ENCODE assay signal across 8 cellular contexts in the genomic region with DNA sequence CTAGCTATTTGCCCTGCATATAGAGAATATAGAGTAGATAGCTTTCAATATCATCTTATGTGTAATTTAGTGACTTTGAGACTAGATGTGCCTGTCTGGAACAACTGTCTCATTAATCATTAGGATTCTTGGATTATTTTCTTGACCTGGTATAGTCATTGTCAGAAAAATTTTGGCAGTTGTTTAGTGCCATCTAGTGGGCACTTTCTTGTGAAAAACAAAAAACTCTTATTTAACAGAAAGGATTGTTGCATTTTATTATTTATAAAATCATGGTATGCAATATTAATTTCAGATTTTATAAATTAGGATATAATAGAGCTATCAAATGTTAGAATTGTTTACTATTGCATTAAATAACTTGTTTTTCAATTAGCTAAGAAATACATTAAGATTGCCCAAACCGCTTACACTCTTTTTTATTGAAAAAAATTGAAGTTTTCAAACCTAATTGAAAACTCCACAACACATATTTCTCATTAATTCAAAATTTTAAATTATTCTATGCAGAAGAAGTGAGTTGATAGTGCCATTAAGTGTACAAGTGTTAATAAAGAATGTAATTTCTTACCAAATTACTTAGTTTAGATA.
DNase-seq lines count a peak whose midpoint lies in the region; FAIRE-seq and TF ChIP-seq lines count a peak whose summit lies in the region.

No MANE protein-coding gene starts in this region.

- DNase-seq in AML-193 (lab: John Stamatoyannopoulos, UW) (peak; percentile 46 to 51), GM19239 (ENCODE audit: insufficient read length, low spot score) (peak; percentile 9), esophagus squamous epithelium (lab: John Stamatoyannopoulos, UW) (no peak), putamen (ENCODE audit: low spot score) (peak; percentile 9), GF-D8 (lab: John Stamatoyannopoulos, UW) (no peak)
- no peak for DNase-seq in activated CD4-positive, alpha-beta T cell treated with anti-CD3 and anti-CD28 coated beads, Interleukin-2, amount 50 U/mL, for 1 hour
- DNase-seq in effector memory CD4-positive, alpha-beta T cell = no peak

- intact Hi-C loops in esophagus squamous epithelium (cut with DNase I) = no loop called here

- WGBS in esophagus squamous epithelium, 2 donors = 91 to 95% methylated on average over 1 of the region's 1 CpG

- H3K4me1 ChIP-seq in OCI-LY3 (ENCODE audit: low read length) (no peaks in the 10 kb centered on the region), esophagus squamous epithelium (no peaks in the 10 kb centered on the region)
- no peaks in the 10 kb centered on the region for H3K4me1 ChIP-seq in effector memory CD4-positive, alpha-beta T cell (ENCODE audit: control insufficient read depth, insufficient read depth, low read length, poor library complexity, severe bottlenecking)

- H3K79me2 ChIP-seq in OCI-LY3 (ENCODE audit: low read length) = no peaks in the 10 kb centered on the region

- H4K20me1 ChIP-seq in OCI-LY3 (ENCODE audit: insufficient read depth, low read length) = no peaks in the 10 kb centered on the region

- no peak overlapping the region for H3K4me2 ChIP-seq in OCI-LY3 (ENCODE audit: low read length)

- no peak overlapping the region for H2AFZ ChIP-seq in OCI-LY3 (ENCODE audit: low read depth, low read length)

- no peak for TF ChIP-seq POLR2A in esophagus squamous epithelium (IDR thresholded peaks at IDR 0.05)

- TF ChIP-seq CTCF in OCI-LY3 (IDR thresholded peaks at IDR 0.05; ENCODE audit: low read depth, low read length) (peak; percentile 93), esophagus squamous epithelium (IDR thresholded peaks at IDR 0.05) (peak; percentile 24 to 68 (median 45))

- H3K36me3 ChIP-seq in OCI-LY3 (replicated peaks; ENCODE audit: low read depth, low read length) (no peaks in the 10 kb centered on the region), esophagus squamous epithelium (no peaks in the 10 kb centered on the region)
- no peaks in the 10 kb centered on the region for H3K36me3 ChIP-seq in effector memory CD4-positive, alpha-beta T cell (ENCODE audit: control insufficient read depth, insufficient read depth, low read length)

- no peak overlapping the region for H3K9ac ChIP-seq in OCI-LY3 (ENCODE audit: low read length)

- no peak for FAIRE-seq in GM19239 (lab: Jason Lieb, UNC)

- no peaks in the 10 kb centered on the region for H3K27me3 ChIP-seq in OCI-LY3 (ENCODE audit: low read depth, low read length)
- no peaks in the 10 kb centered on the region for H3K27me3 ChIP-seq in esophagus squamous epithelium
- H3K27me3 ChIP-seq in effector memory CD4-positive, alpha-beta T cell (replicated peaks; ENCODE audit: control insufficient read depth, insufficient read depth, low read length, poor library complexity, severe bottlenecking) = no peaks in the 10 kb centered on the region

- H3K4me3 ChIP-seq in OCI-LY3 (ENCODE audit: low read length) (no peak overlapping the region), esophagus squamous epithelium (no peak overlapping the region)
- H3K4me3 ChIP-seq in effector memory CD4-positive, alpha-beta T cell (ENCODE audit: insufficient read depth, low read depth, low read length, poor library complexity, severe bottlenecking) = no peak overlapping the region

- H3K27ac ChIP-seq in OCI-LY3 (ENCODE audit: low read length) (no peak overlapping the region), esophagus squamous epithelium (no peak overlapping the region)
- no peak overlapping the region for H3K27ac ChIP-seq in effector memory CD4-positive, alpha-beta T cell (ENCODE audit: insufficient read depth, low read length, poor library complexity, severe bottlenecking)

- no peaks in the 10 kb centered on the region for H3K9me3 ChIP-seq in OCI-LY3 (ENCODE audit: insufficient read depth, low read length)
- H3K9me3 ChIP-seq in esophagus squamous epithelium = peaks cover 0 to 3% (median 0%) of the 10 kb centered on the region in 3 donors
- no peaks in the 10 kb centered on the region for H3K9me3 ChIP-seq in effector memory CD4-positive, alpha-beta T cell (ENCODE audit: control insufficient read depth, low read length)

Comparison
In these comparisons a context has a peak if more than half of its experiments do, and no peak if none do; other contexts are left out.
1. DNase-seq: peak in AML-193 (2 of 2), GM19239 (single experiment) and putamen (single experiment); none in esophagus squamous epithelium (single experiment), GF-D8 (single experiment), activated CD4-positive, alpha-beta T cell treated with anti-CD3 and anti-CD28 coated beads, Interleukin-2, amount 50 U/mL, for 1 hour (single experiment) and effector memory CD4-positive, alpha-beta T cell (0 of 3).